Comparison of ENCODE assay signal across 8 cellular contexts in genomic region chr2:159118115-159118858, GRCh38.
DNase-seq lines count a peak whose midpoint lies in the region; ATAC-seq and TF ChIP-seq lines count a peak whose summit lies in the region.

No MANE protein-coding gene starts in this region.

- H3K36me3 ChIP-seq in colonic mucosa = no peaks in the 10 kb centered on the region
- H3K36me3 ChIP-seq in right lobe of liver = no peaks in the 10 kb centered on the region

- H3K9me3 ChIP-seq in colonic mucosa = no peaks in the 10 kb centered on the region
- no peaks in the 10 kb centered on the region for H3K9me3 ChIP-seq in right lobe of liver

- H3K9me3 Mint-ChIP-seq in activated CD4-positive, alpha-beta T cell treated with anti-CD3 and anti-CD28 coated beads for 36 hours (ENCODE audit: low read depth) = no peaks in the 10 kb centered on the region

- 34% methylated on average over 11 of the region's 11 CpGs for WGBS in right lobe of liver (ENCODE audit: insufficient coverage, low coverage, low lambda C conversion rate, missing lambda C conversion rate)

- CTCF ChIA-PET in activated CD4-positive, alpha-beta T cell treated with anti-CD3 and anti-CD28 coated beads for 36 hours (lab: Charles Lee) = interaction anchor here (0.5 to 4.9 kb wide), 38 partner anchors 9 to 946 kb away, joined by 3 to 33 read pairs (median 4); partner anchors contain the start of gene TANC1

- H3K4me3 ChIP-seq in colonic mucosa = no peak overlapping the region
- no peak overlapping the region for H3K4me3 ChIP-seq in right lobe of liver

- intact Hi-C loops in activated CD4-positive, alpha-beta T cell treated with anti-CD3 and anti-CD28 coated beads for 36 hours (cut with DNase I, micrococcal nuclease) = loop anchor here (1.0 to 2.0 kb wide), 3 partner anchors 82 to 849 kb away; no protein-coding TSS in a partner anchor
- intact Hi-C loops in colonic mucosa (cut with DNase I) = loop anchor here (2.0 to 5.0 kb wide), 2 partner anchors 81 to 215 kb away; no protein-coding TSS in a partner anchor
- intact Hi-C loops in right lobe of liver (cut with DNase I) = no loop called here

- TF ChIP-seq POLR2A in right lobe of liver (IDR thresholded peaks at IDR 0.05) = no peak

- ATAC-seq in GM18909 (IDR thresholded peaks at IDR 0.05; ENCODE audit: poor library complexity, unreplicated experiment) (peak; percentile 88), HG03139 (IDR thresholded peaks at IDR 0.05; ENCODE audit: unreplicated experiment) (peak; percentile 86), right lobe of liver (peak; percentile 95 to 98 (median 96))
- ATAC-seq in activated CD4-positive, alpha-beta T cell treated with anti-CD3 and anti-CD28 coated beads for 36 hours = peak; percentile 84

- H3K27ac ChIP-seq in colonic mucosa (no peak overlapping the region), right lobe of liver (no peak overlapping the region)

- no peak overlapping the region for H3K9ac ChIP-seq in colonic mucosa (ENCODE audit: low read depth in 2 of 2, low read length in 2 of 2)

- no peak overlapping the region for H3K27ac Mint-ChIP-seq in activated CD4-positive, alpha-beta T cell treated with anti-CD3 and anti-CD28 coated beads for 36 hours

- peak; percentile 95 for TF ChIP-seq CTCF in colonic mucosa (IDR thresholded peaks at IDR 0.05)
- peak; percentile 91 to 95 (median 94) for TF ChIP-seq CTCF in right lobe of liver (IDR thresholded peaks at IDR 0.05)

- H3K4me1 ChIP-seq in colonic mucosa = peaks cover 4% of the 10 kb centered on the region
- H3K4me1 ChIP-seq in right lobe of liver = no peaks in the 10 kb centered on the region

- no peak overlapping the region for H3K4me3 Mint-ChIP-seq in activated CD4-positive, alpha-beta T cell treated with anti-CD3 and anti-CD28 coated beads for 36 hours

- peaks cover 6% of the 10 kb centered on the region for H3K4me1 Mint-ChIP-seq in activated CD4-positive, alpha-beta T cell treated with anti-CD3 and anti-CD28 coated beads for 36 hours

- H3K27me3 Mint-ChIP-seq in activated CD4-positive, alpha-beta T cell treated with anti-CD3 and anti-CD28 coated beads for 36 hours = no peaks in the 10 kb centered on the region

- no peaks in the 10 kb centered on the region for H3K27me3 ChIP-seq in colonic mucosa
- no peaks in the 10 kb centered on the region for H3K27me3 ChIP-seq in right lobe of liver

- H3K36me3 Mint-ChIP-seq in activated CD4-positive, alpha-beta T cell treated with anti-CD3 and anti-CD28 coated beads for 36 hours (ENCODE audit: low read depth) = no peaks in the 10 kb centered on the region

- DNase-seq in Ammon's horn (ENCODE audit: low spot score) (peak; percentile 96), NCI-H345 treated with DMSO at 0.1 percent for 48 hours (lab: John Stamatoyannopoulos, UW; ENCODE audit: unreplicated experiment) (peak; percentile 33), colonic mucosa (peak; percentile 92), right lobe of liver (peak; percentile 76 to 80 (median 79))
- DNase-seq in activated CD4-positive, alpha-beta T cell treated with anti-CD3 and anti-CD28 coated beads for 36 hours = peak; percentile 91
- DNase-seq in stimulated activated CD8-positive, alpha-beta memory T cell treated with anti-CD3 and anti-CD28 coated beads, Interleukin-12 subunit alpha, Interleukin-12 subunit beta, amount 100 ng/mL, for 1 hour (ENCODE audit: low read depth) = peak; percentile 65

- POLR2A ChIA-PET in activated CD4-positive, alpha-beta T cell treated with anti-CD3 and anti-CD28 coated beads for 36 hours (lab: Charles Lee) = no interaction called here

Comparison
In these comparisons a context has a peak if more than half of its experiments do, and no peak if none do; other contexts are left out.
1. DNase-seq: peak in every context shown above with its lines; median percentile 96 in Ammon's horn; 92 in colonic mucosa; 91 in activated CD4-positive, alpha-beta T cell treated with anti-CD3 and anti-CD28 coated beads for 36 hours; 79 in right lobe of liver; 65 in stimulated activated CD8-positive, alpha-beta memory T cell treated with anti-CD3 and anti-CD28 coated beads, Interleukin-12 subunit alpha, Interleukin-12 subunit beta, amount 100 ng/mL, for 1 hour; 33 in NCI-H345 treated with DMSO at 0.1 percent for 48 hours.
2. intact Hi-C loops: an anchor here in activated CD4-positive, alpha-beta T cell treated with anti-CD3 and anti-CD28 coated beads for 36 hours (1.0 to 2.0 kb wide) and colonic mucosa (2.0 to 5.0 kb wide); none called in right lobe of liver.